2 cellular contexts compared by ENCODE assay signal in genomic region chr16:57251352-57251751, GRCh38.
A peak's percentile ranks its signal among the peaks of the same experiment; 100 is the strongest.
TF ChIP-seq lines count a peak whose summit lies in the region.

No MANE protein-coding gene starts in this region.

TF ChIP-seq in K562, 482 proteins besides CTCF, POLR2A, EP300 and RAD21 (continued from another document):
- TF ChIP-seq CHAMP1 (IDR thresholded peaks at IDR 0.05): no peak
- no peak for TF ChIP-seq HDAC2 (IDR thresholded peaks at IDR 0.05)
- TF ChIP-seq, protein P1, sequence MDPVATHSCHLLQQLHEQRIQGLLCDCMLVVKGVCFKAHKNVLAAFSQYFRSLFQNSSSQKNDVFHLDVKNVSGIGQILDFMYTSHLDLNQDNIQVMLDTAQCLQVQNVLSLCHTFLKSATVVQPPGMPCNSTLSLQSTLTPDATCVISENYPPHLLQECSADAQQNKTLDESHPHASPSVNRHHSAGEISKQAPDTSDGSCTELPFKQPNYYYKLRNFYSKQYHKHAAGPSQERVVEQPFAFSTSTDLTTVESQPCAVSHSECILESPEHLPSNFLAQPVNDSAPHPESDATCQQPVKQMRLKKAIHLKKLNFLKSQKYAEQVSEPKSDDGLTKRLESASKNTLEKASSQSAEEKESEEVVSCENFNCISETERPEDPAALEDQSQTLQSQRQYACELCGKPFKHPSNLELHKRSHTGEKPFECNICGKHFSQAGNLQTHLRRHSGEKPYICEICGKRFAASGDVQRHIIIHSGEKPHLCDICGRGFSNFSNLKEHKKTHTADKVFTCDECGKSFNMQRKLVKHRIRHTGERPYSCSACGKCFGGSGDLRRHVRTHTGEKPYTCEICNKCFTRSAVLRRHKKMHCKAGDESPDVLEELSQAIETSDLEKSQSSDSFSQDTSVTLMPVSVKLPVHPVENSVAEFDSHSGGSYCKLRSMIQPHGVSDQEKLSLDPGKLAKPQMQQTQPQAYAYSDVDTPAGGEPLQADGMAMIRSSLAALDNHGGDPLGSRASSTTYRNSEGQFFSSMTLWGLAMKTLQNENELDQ (CRISPR knock-in tag; IDR thresholded peaks at IDR 0.05; ENCODE audit: borderline replicate concordance): no peak
- TF ChIP-seq ARNT (IDR thresholded peaks at IDR 0.05): no peak
- peak; percentile 62 for TF ChIP-seq ZNF121 (CRISPR knock-in tag; conservative IDR thresholded peaks at IDR 0.05)
- no peak for TF ChIP-seq ARID2 (IDR thresholded peaks at IDR 0.05)
- TF ChIP-seq, protein P2, sequence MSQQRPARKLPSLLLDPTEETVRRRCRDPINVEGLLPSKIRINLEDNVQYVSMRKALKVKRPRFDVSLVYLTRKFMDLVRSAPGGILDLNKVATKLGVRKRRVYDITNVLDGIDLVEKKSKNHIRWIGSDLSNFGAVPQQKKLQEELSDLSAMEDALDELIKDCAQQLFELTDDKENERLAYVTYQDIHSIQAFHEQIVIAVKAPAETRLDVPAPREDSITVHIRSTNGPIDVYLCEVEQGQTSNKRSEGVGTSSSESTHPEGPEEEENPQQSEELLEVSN (IDR thresholded peaks at IDR 0.05; ENCODE audit: borderline replicate concordance in 1 of 2, extremely low read depth in 1 of 2, insufficient read depth in 1 of 2, insufficient read length in 1 of 2, low read depth in 1 of 2, low read length in 1 of 2, poor library complexity in 1 of 2, severe bottlenecking in 1 of 2): no peak
- TF ChIP-seq ETS2 (tag; IDR thresholded peaks at IDR 0.05; ENCODE audit: borderline replicate concordance, poor library complexity, severe bottlenecking): no peak

TF ChIP-seq in WTC11, 78 proteins besides CTCF, POLR2A, EP300 and RAD21:
- TF ChIP-seq, protein P3, sequence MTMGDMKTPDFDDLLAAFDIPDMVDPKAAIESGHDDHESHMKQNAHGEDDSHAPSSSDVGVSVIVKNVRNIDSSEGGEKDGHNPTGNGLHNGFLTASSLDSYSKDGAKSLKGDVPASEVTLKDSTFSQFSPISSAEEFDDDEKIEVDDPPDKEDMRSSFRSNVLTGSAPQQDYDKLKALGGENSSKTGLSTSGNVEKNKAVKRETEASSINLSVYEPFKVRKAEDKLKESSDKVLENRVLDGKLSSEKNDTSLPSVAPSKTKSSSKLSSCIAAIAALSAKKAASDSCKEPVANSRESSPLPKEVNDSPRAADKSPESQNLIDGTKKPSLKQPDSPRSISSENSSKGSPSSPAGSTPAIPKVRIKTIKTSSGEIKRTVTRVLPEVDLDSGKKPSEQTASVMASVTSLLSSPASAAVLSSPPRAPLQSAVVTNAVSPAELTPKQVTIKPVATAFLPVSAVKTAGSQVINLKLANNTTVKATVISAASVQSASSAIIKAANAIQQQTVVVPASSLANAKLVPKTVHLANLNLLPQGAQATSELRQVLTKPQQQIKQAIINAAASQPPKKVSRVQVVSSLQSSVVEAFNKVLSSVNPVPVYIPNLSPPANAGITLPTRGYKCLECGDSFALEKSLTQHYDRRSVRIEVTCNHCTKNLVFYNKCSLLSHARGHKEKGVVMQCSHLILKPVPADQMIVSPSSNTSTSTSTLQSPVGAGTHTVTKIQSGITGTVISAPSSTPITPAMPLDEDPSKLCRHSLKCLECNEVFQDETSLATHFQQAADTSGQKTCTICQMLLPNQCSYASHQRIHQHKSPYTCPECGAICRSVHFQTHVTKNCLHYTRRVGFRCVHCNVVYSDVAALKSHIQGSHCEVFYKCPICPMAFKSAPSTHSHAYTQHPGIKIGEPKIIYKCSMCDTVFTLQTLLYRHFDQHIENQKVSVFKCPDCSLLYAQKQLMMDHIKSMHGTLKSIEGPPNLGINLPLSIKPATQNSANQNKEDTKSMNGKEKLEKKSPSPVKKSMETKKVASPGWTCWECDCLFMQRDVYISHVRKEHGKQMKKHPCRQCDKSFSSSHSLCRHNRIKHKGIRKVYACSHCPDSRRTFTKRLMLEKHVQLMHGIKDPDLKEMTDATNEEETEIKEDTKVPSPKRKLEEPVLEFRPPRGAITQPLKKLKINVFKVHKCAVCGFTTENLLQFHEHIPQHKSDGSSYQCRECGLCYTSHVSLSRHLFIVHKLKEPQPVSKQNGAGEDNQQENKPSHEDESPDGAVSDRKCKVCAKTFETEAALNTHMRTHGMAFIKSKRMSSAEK (CRISPR knock-in tag; IDR thresholded peaks at IDR 0.05; ENCODE audit: borderline replicate concordance): no peak
- TF ChIP-seq ELF4 (CRISPR knock-in tag; IDR thresholded peaks at IDR 0.05; ENCODE audit: low read depth) (no peak), CREM (CRISPR knock-in tag; IDR thresholded peaks at IDR 0.05) (no peak), CBFB (CRISPR knock-in tag; IDR thresholded peaks at IDR 0.05; ENCODE audit: low read depth) (no peak), ZNF416 (CRISPR knock-in tag; IDR thresholded peaks at IDR 0.05) (no peak), ZBTB21 (CRISPR knock-in tag; IDR thresholded peaks at IDR 0.05; ENCODE audit: borderline replicate concordance) (no peak), HMGA2 (CRISPR knock-in tag; IDR thresholded peaks at IDR 0.05) (no peak), ATF1 (CRISPR knock-in tag; IDR thresholded peaks at IDR 0.05) (no peak), FOXK1 (CRISPR knock-in tag; IDR thresholded peaks at IDR 0.05) (no peak), NFATC4 (CRISPR knock-in tag; IDR thresholded peaks at IDR 0.05) (no peak)
